ENCODE assay signal across 8 cellular contexts in genomic region chr22:30325724-30326703, GRCh38. TPM values are rescaled to one million over a fixed set of nuclear protein-coding genes. Genes with fewer than 3 reads are reported as not detected.
A peak's percentile ranks its signal among the peaks of the same experiment; 100 is the strongest.
DNase-seq lines count a peak whose midpoint lies in the region; ATAC-seq and TF ChIP-seq lines count a peak whose summit lies in the region.

No MANE protein-coding gene starts in this region.

- TF ChIP-seq CTCF in SU-DHL-6 (IDR thresholded peaks at IDR 0.05; ENCODE audit: insufficient read depth, low read length, poor library complexity, severe bottlenecking) (no peak), epithelial cell of esophagus (IDR thresholded peaks at IDR 0.05; ENCODE audit: insufficient read depth, low read depth, low read length, missing control alignments) (no peak)

- H3K4me3 ChIP-seq in SU-DHL-6 (ENCODE audit: insufficient read depth, low read length, poor library complexity, severe bottlenecking) (peak overlapping the region; percentile 98), epithelial cell of esophagus (ENCODE audit: low read length) (peak overlapping the region; percentile 74)

- peak overlapping the region; percentile 84 for H3K4me3 Mint-ChIP-seq in activated T-cell treated with anti-CD3 and anti-CD28 coated beads, Interleukin-2, amount 50 U/mL, for 24 hours
- H3K4me3 Mint-ChIP-seq in natural killer cell treated with Interleukin-12 subunit alpha and Interleukin-12 subunit beta and Interleukin-15 and Interleukin-18, amount 100 ng/mL, for 72 hours = peak overlapping the region; percentile 65

- H3K9me3 ChIP-seq in SU-DHL-6 (ENCODE audit: insufficient read depth, low read length) = no peaks in the 10 kb centered on the region

- no peak for DNase-seq in activated T-cell treated with anti-CD3 and anti-CD28 coated beads, Interleukin-2, amount 50 U/mL, for 24 hours
- DNase-seq in activated T-cell treated with anti-CD3 and anti-CD28 coated beads, Interleukin-2, amount 50 U/mL, for 48 hours = no peak
- DNase-seq in epithelial cell of esophagus (ENCODE audit: low read depth) (no peak), DMS114 treated with DMSO at 0.1 percent for 48 hours (lab: John Stamatoyannopoulos, UW; ENCODE audit: unreplicated experiment) (no peak), mucosa of gallbladder (ENCODE audit: low spot score) (no peak)
- peak; percentile 70 for DNase-seq in natural killer cell treated with Interleukin-12 subunit alpha and Interleukin-12 subunit beta and Interleukin-15 and Interleukin-18, amount 100 ng/mL, for 72 hours (ENCODE audit: low spot score)

- no peaks in the 10 kb centered on the region for H3K9me3 Mint-ChIP-seq in activated T-cell treated with anti-CD3 and anti-CD28 coated beads, Interleukin-2, amount 50 U/mL, for 24 hours
- H3K9me3 Mint-ChIP-seq in natural killer cell treated with Interleukin-12 subunit alpha and Interleukin-12 subunit beta and Interleukin-15 and Interleukin-18, amount 100 ng/mL, for 72 hours = no peaks in the 10 kb centered on the region

- H4K20me1 ChIP-seq in SU-DHL-6 (ENCODE audit: low read depth, low read length) = no peaks in the 10 kb centered on the region

- no peaks in the 10 kb centered on the region for H3K79me2 ChIP-seq in SU-DHL-6 (ENCODE audit: insufficient read depth, low read length)

- H3K9ac ChIP-seq in SU-DHL-6 (ENCODE audit: low read length) = peak overlapping the region; percentile 73

- peak; percentile 16 for ATAC-seq in HG02938 (IDR thresholded peaks at IDR 0.05; ENCODE audit: unreplicated experiment)
- ATAC-seq in natural killer cell treated with Interleukin-12 subunit alpha and Interleukin-12 subunit beta and Interleukin-15 and Interleukin-18, amount 100 ng/mL, for 72 hours = peak; percentile 67 to 72

- peak overlapping the region; percentile 94 for H3K4me2 ChIP-seq in SU-DHL-6 (ENCODE audit: low read depth, low read length, poor library complexity, severe bottlenecking)

- H3F3A ChIP-seq in SU-DHL-6 (ENCODE audit: insufficient read depth) = peaks cover 11% of the 10 kb centered on the region

- H3K36me3 Mint-ChIP-seq in activated T-cell treated with anti-CD3 and anti-CD28 coated beads, Interleukin-2, amount 50 U/mL, for 24 hours (ENCODE audit: low read depth) = peaks cover 52% of the 10 kb centered on the region
- peaks cover 6% of the 10 kb centered on the region for H3K36me3 Mint-ChIP-seq in natural killer cell treated with Interleukin-12 subunit alpha and Interleukin-12 subunit beta and Interleukin-15 and Interleukin-18, amount 100 ng/mL, for 72 hours

- no peaks in the 10 kb centered on the region for H3K27me3 ChIP-seq in SU-DHL-6 (ENCODE audit: low read length)

- no peak overlapping the region for H3K27ac ChIP-seq in SU-DHL-6 (ENCODE audit: low read depth, low read length)

- H3K4me1 Mint-ChIP-seq in activated T-cell treated with anti-CD3 and anti-CD28 coated beads, Interleukin-2, amount 50 U/mL, for 24 hours (ENCODE audit: low read depth) = peaks cover 58% of the 10 kb centered on the region
- peaks cover 35 to 37% of the 10 kb centered on the region in 2 donors for H3K4me1 Mint-ChIP-seq in natural killer cell treated with Interleukin-12 subunit alpha and Interleukin-12 subunit beta and Interleukin-15 and Interleukin-18, amount 100 ng/mL, for 72 hours (ENCODE audit: low read depth in 2 of 2)

- no peaks in the 10 kb centered on the region for H3K36me3 ChIP-seq in SU-DHL-6 (ENCODE audit: low read length)

- H3K9me2 ChIP-seq in SU-DHL-6 (replicated peaks; ENCODE audit: insufficient read depth, low read length) = no peaks in the 10 kb centered on the region

- peak overlapping the region; percentile 86 for H3K27ac Mint-ChIP-seq in activated T-cell treated with anti-CD3 and anti-CD28 coated beads, Interleukin-2, amount 50 U/mL, for 24 hours
- peak overlapping the region; percentile 45 to 65 for H3K27ac Mint-ChIP-seq in natural killer cell treated with Interleukin-12 subunit alpha and Interleukin-12 subunit beta and Interleukin-15 and Interleukin-18, amount 100 ng/mL, for 72 hours

- no peaks in the 10 kb centered on the region for H3K27me3 Mint-ChIP-seq in activated T-cell treated with anti-CD3 and anti-CD28 coated beads, Interleukin-2, amount 50 U/mL, for 24 hours
- H3K27me3 Mint-ChIP-seq in natural killer cell treated with Interleukin-12 subunit alpha and Interleukin-12 subunit beta and Interleukin-15 and Interleukin-18, amount 100 ng/mL, for 72 hours = no peaks in the 10 kb centered on the region

- H2AFZ ChIP-seq in SU-DHL-6 (ENCODE audit: low read depth, low read length, severe bottlenecking) = peak overlapping the region; percentile 88

RNA-seq across cellular contexts. Expression of gene TBC1D10A, which starts 0.7 kb away (rescaled TPM):
- 10 to 100 TPM; 13.9 to 28.3 TPM for total RNA-seq in natural killer cell treated with Interleukin-12 subunit alpha and Interleukin-12 subunit beta and Interleukin-15 and Interleukin-18, amount 100 ng/mL, for 72 hours
- total RNA-seq in mucosa of gallbladder = 48.4 TPM

RNA-seq across cellular contexts. Expression of gene SF3A1, which starts 30.7 kb away (rescaled TPM):
- total RNA-seq in natural killer cell treated with Interleukin-12 subunit alpha and Interleukin-12 subunit beta and Interleukin-15 and Interleukin-18, amount 100 ng/mL, for 72 hours = 100 to 1,000 TPM; 225 to 301 TPM
- 179 TPM for total RNA-seq in mucosa of gallbladder

RNA-seq across cellular contexts. Expression of gene CCDC157, which starts 30.8 kb away (rescaled TPM):
- 1 to 10 TPM; 3.3 to 6.8 TPM for total RNA-seq in natural killer cell treated with Interleukin-12 subunit alpha and Interleukin-12 subunit beta and Interleukin-15 and Interleukin-18, amount 100 ng/mL, for 72 hours
- 6.5 TPM for total RNA-seq in mucosa of gallbladder

RNA-seq across cellular contexts. Expression of gene CASTOR1, which starts 36.7 kb away (rescaled TPM):
- total RNA-seq in natural killer cell treated with Interleukin-12 subunit alpha and Interleukin-12 subunit beta and Interleukin-15 and Interleukin-18, amount 100 ng/mL, for 72 hours = 1 to 10 TPM; 4.0 to 4.4 TPM
- total RNA-seq in mucosa of gallbladder = 19.1 TPM

RNA-seq across cellular contexts. Expression of gene OSM, which starts 59.4 kb away (rescaled TPM):
- 10 to 100 TPM; 15.5 to 38.7 TPM for total RNA-seq in natural killer cell treated with Interleukin-12 subunit alpha and Interleukin-12 subunit beta and Interleukin-15 and Interleukin-18, amount 100 ng/mL, for 72 hours
- total RNA-seq in mucosa of gallbladder = 4.7 TPM
